1 cellular context compared by ENCODE assay signal in genomic region chr14:105582639-105583038, GRCh38.
TF ChIP-seq lines count a peak whose summit lies in the region.

No MANE protein-coding gene starts in this region.

TF ChIP-seq in GM23338, 12 proteins besides CTCF, POLR2A, EP300 and RAD21 (continued from another document):
- TF ChIP-seq ZNF462 (CRISPR knock-in tag; IDR thresholded peaks at IDR 0.05) = no peak
- TF ChIP-seq JUNB (IDR thresholded peaks at IDR 0.05; ENCODE audit: unreplicated experiment) = no peak
- no peak for TF ChIP-seq POLR2AphosphoS5 (IDR thresholded peaks at IDR 0.05; ENCODE audit: low read depth)
- TF ChIP-seq EZH2phosphoT487 (IDR thresholded peaks at IDR 0.05; ENCODE audit: unreplicated experiment) = no peak
- no peak for TF ChIP-seq EZH2 (IDR thresholded peaks at IDR 0.05; ENCODE audit: low read depth, unreplicated experiment)
- TF ChIP-seq CREB1 (CRISPR knock-in tag; IDR thresholded peaks at IDR 0.05; ENCODE audit: low read depth) = no peak
- no peak for TF ChIP-seq ZNF331 (CRISPR knock-in tag; IDR thresholded peaks at IDR 0.05; ENCODE audit: low read depth)
- no peak for TF ChIP-seq ZNF114 (CRISPR knock-in tag; IDR thresholded peaks at IDR 0.05)
